In the genomic region with DNA sequence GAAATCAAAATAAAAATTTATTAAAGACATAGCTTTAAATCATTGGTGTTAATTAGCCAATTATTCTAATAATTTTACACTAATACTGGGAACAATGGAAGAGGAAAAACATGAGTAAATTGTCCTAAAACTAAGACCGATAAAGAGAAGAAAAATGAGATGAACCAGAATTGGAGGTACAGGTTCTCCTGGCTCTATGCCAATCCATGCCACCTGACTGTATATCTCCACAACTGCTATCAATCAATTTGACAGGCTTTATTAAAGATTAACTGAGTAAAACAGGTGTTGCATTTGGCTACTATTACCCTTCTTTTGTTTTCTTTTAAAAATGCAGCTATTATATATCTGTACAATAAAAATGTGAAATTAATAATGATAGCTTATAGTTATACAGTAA, we compare ENCODE assay signal across 18 cellular contexts.
"Had no signal": no experiment of that assay in that cellular context is flagged by ENCODE, and none has a peak within 500 bp of the region (broad histone marks: within the 10 kb centered on the region; RNA-seq: fewer than 3 reads in every experiment).

No MANE protein-coding gene starts in this region.

- H3K27me3 Mint-ChIP-seq: activated CD8-positive, alpha-beta memory T cell treated with anti-CD3 and anti-CD28 coated beads, Interleukin-2, amount 10 ng/mL, durations not matched to agents 7 days and 5 days; activated naive CD4-positive, alpha-beta T cell treated with anti-CD3 and anti-CD28 coated beads, Interleukin-2, amount 50 U/mL, for 24 hours; activated T-cell treated with anti-CD3 and anti-CD28 coated beads, Interleukin-2, amount 50 U/mL, for 24 hours; dendritic cell treated with granulocyte-macrophage colony-stimulating factor and Interleukin-4, amounts not matched to agents 40 ng/mL and 50 ng/mL, for 4 days; effector memory CD8-positive, alpha-beta T cell; stimulated activated naive CD8-positive, alpha-beta T cell treated with anti-CD3 and anti-CD28 coated beads, Interleukin-15, Interleukin-2, amounts not matched to agents 100 ng/mL and 50 ng/mL, for 24 hours had no signal

- H3K27ac ChIP-seq: epithelial cell of prostate, sigmoid colon, upper lobe of left lung had no signal

- H3K4me1 ChIP-seq: sigmoid colon, upper lobe of left lung had no signal

- DNase-seq: activated CD4-positive, alpha-beta T cell treated with anti-CD3 and anti-CD28 coated beads for 1 hour; activated CD4-positive, alpha-beta T cell treated with anti-CD3 and anti-CD28 coated beads, Interleukin-2, amount 50 U/mL, for 48 hours; activated CD8-positive, alpha-beta memory T cell treated with anti-CD3 and anti-CD28 coated beads, Interleukin-2, amount 10 ng/mL, durations not matched to agents 7 days and 5 days; activated effector memory CD4-positive, alpha-beta T cell treated with Interleukin-2 at 50 U/mL for 16 hours; activated T-cell treated with anti-CD3 and anti-CD28 coated beads, Interleukin-2, amount 50 U/mL, for 24 hours; amniotic stem cell; cerebellar nuclear complex; effector memory CD8-positive, alpha-beta T cell; kidney; mesendoderm; nephron progenitor cell; sigmoid colon; stimulated activated CD4-positive, alpha-beta T cell treated with anti-CD3 and anti-CD28 coated beads, Interleukin-12 subunit alpha, Interleukin-12 subunit beta, amount 100 ng/mL, for 4 hours; upper lobe of left lung had no signal

- H3K4me1 Mint-ChIP-seq: activated CD8-positive, alpha-beta memory T cell treated with anti-CD3 and anti-CD28 coated beads, Interleukin-2, amount 10 ng/mL, durations not matched to agents 7 days and 5 days; activated naive CD4-positive, alpha-beta T cell treated with anti-CD3 and anti-CD28 coated beads, Interleukin-2, amount 50 U/mL, for 24 hours; nephron progenitor cell had no signal

- H3K27ac Mint-ChIP-seq: activated CD8-positive, alpha-beta memory T cell treated with anti-CD3 and anti-CD28 coated beads, Interleukin-2, amount 10 ng/mL, durations not matched to agents 7 days and 5 days; activated naive CD4-positive, alpha-beta T cell treated with anti-CD3 and anti-CD28 coated beads, Interleukin-2, amount 50 U/mL, for 24 hours; activated T-cell treated with anti-CD3 and anti-CD28 coated beads, Interleukin-2, amount 50 U/mL, for 24 hours; dendritic cell treated with granulocyte-macrophage colony-stimulating factor and Interleukin-4, amounts not matched to agents 40 ng/mL and 50 ng/mL, for 4 days; effector memory CD8-positive, alpha-beta T cell; nephron progenitor cell; stimulated activated naive CD8-positive, alpha-beta T cell treated with anti-CD3 and anti-CD28 coated beads, Interleukin-15, Interleukin-2, amounts not matched to agents 100 ng/mL and 50 ng/mL, for 24 hours had no signal

- H3K9me3 Mint-ChIP-seq: activated naive CD4-positive, alpha-beta T cell treated with anti-CD3 and anti-CD28 coated beads, Interleukin-2, amount 50 U/mL, for 24 hours; dendritic cell treated with granulocyte-macrophage colony-stimulating factor and Interleukin-4, amounts not matched to agents 40 ng/mL and 50 ng/mL, for 4 days; nephron progenitor cell had no signal

- H3K36me3 ChIP-seq: sigmoid colon, upper lobe of left lung had no signal

- H3K4me3 Mint-ChIP-seq: activated CD8-positive, alpha-beta memory T cell treated with anti-CD3 and anti-CD28 coated beads, Interleukin-2, amount 10 ng/mL, durations not matched to agents 7 days and 5 days; activated naive CD4-positive, alpha-beta T cell treated with anti-CD3 and anti-CD28 coated beads, Interleukin-2, amount 50 U/mL, for 24 hours; activated T-cell treated with anti-CD3 and anti-CD28 coated beads, Interleukin-2, amount 50 U/mL, for 24 hours; dendritic cell treated with granulocyte-macrophage colony-stimulating factor and Interleukin-4, amounts not matched to agents 40 ng/mL and 50 ng/mL, for 4 days; effector memory CD8-positive, alpha-beta T cell; nephron progenitor cell; stimulated activated naive CD8-positive, alpha-beta T cell treated with anti-CD3 and anti-CD28 coated beads, Interleukin-15, Interleukin-2, amounts not matched to agents 100 ng/mL and 50 ng/mL, for 24 hours had no signal

- H3K36me3 Mint-ChIP-seq: activated CD8-positive, alpha-beta memory T cell treated with anti-CD3 and anti-CD28 coated beads, Interleukin-2, amount 10 ng/mL, durations not matched to agents 7 days and 5 days; activated naive CD4-positive, alpha-beta T cell treated with anti-CD3 and anti-CD28 coated beads, Interleukin-2, amount 50 U/mL, for 24 hours had no signal

- H3K9me3 ChIP-seq: sigmoid colon, upper lobe of left lung had no signal

- H3K27me3 ChIP-seq: sigmoid colon, upper lobe of left lung had no signal

- H3K4me3 ChIP-seq: sigmoid colon, upper lobe of left lung had no signal
